Comparison of ENCODE assay signal across 23 cellular contexts in genomic region chr2:125004091-125004800, GRCh38.
DNase-seq lines count a peak whose midpoint lies in the region; ATAC-seq, FAIRE-seq and TF ChIP-seq lines count a peak whose summit lies in the region.
"Had no signal": no experiment of that assay in that cellular context is flagged by ENCODE, and none has a peak within 500 bp of the region (broad histone marks: within the 10 kb centered on the region; RNA-seq: fewer than 3 reads in every experiment).

No MANE protein-coding gene starts in this region.

- H4K20me1 ChIP-seq in astrocyte (ENCODE audit: insufficient read depth, low read length): no peaks in the 10 kb centered on the region
- H4K20me1 ChIP-seq: BLaER1 had no signal

- peak overlapping the region; percentile 62 for H3K4me2 ChIP-seq in astrocyte (ENCODE audit: low read length)
- H3K4me2 ChIP-seq: BLaER1 had no signal

- peak overlapping the region; percentile 42 for H3K27ac ChIP-seq in astrocyte (ENCODE audit: low read depth, low read length)
- H3K27ac ChIP-seq: BLaER1, SJSA1 had no signal

- no peaks in the 10 kb centered on the region for H3K27me3 ChIP-seq in astrocyte (ENCODE audit: insufficient read depth, low read length)
- H3K27me3 ChIP-seq: BLaER1, SJSA1 had no signal

- no peak for FAIRE-seq in RCC 7860 (lab: Jason Lieb, UNC)
- FAIRE-seq in astrocyte (lab: Jason Lieb, UNC): no peak
- FAIRE-seq: GM12878, H54 had no signal

- H3K9me3 ChIP-seq in astrocyte (ENCODE audit: insufficient read depth, low read depth, low read length): no peaks in the 10 kb centered on the region
- H3K9me3 ChIP-seq: BLaER1 had no signal

- peak overlapping the region; percentile 6 for H2AFZ ChIP-seq in astrocyte (ENCODE audit: low read depth, low read length)

- no peaks in the 10 kb centered on the region for H3K36me3 Mint-ChIP-seq in astrocyte (ENCODE audit: low read depth, unreplicated experiment)
- H3K36me3 Mint-ChIP-seq in activated CD8-positive, alpha-beta memory T cell treated with anti-CD3 and anti-CD28 coated beads, Interleukin-2, amount 10 ng/mL, durations not matched to agents 7 days and 5 days: no peaks in the 10 kb centered on the region

- no peaks in the 10 kb centered on the region for H3K27me3 Mint-ChIP-seq in astrocyte (ENCODE audit: low read depth, unreplicated experiment)
- H3K27me3 Mint-ChIP-seq in activated CD8-positive, alpha-beta memory T cell treated with anti-CD3 and anti-CD28 coated beads, Interleukin-2, amount 10 ng/mL, durations not matched to agents 7 days and 5 days: no peaks in the 10 kb centered on the region
- H3K27me3 Mint-ChIP-seq: CD4-positive, alpha-beta T cell had no signal

- no peak overlapping the region for H3K4me3 Mint-ChIP-seq in astrocyte (ENCODE audit: unreplicated experiment)
- no peak overlapping the region for H3K4me3 Mint-ChIP-seq in activated CD8-positive, alpha-beta memory T cell treated with anti-CD3 and anti-CD28 coated beads, Interleukin-2, amount 10 ng/mL, durations not matched to agents 7 days and 5 days
- H3K4me3 Mint-ChIP-seq: CD4-positive, alpha-beta T cell had no signal

- H3K4me1 Mint-ChIP-seq in astrocyte (ENCODE audit: low read depth, unreplicated experiment): peaks cover 9% of the 10 kb centered on the region
- H3K4me1 Mint-ChIP-seq in activated CD8-positive, alpha-beta memory T cell treated with anti-CD3 and anti-CD28 coated beads, Interleukin-2, amount 10 ng/mL, durations not matched to agents 7 days and 5 days: no peaks in the 10 kb centered on the region

- H3K9me3 Mint-ChIP-seq in astrocyte (ENCODE audit: unreplicated experiment): no peaks in the 10 kb centered on the region
- H3K9me3 Mint-ChIP-seq in activated CD8-positive, alpha-beta memory T cell treated with anti-CD3 and anti-CD28 coated beads, Interleukin-2, amount 10 ng/mL, durations not matched to agents 7 days and 5 days (ENCODE audit: low read depth): peaks cover 2% of the 10 kb centered on the region

- H3K9ac ChIP-seq in astrocyte (ENCODE audit: low read length): peak overlapping the region; percentile 19
- H3K9ac ChIP-seq: BLaER1 had no signal

- H3K4me3 ChIP-seq in astrocyte (ENCODE audit: insufficient read depth, low read depth, low read length): no peak overlapping the region
- H3K4me3 ChIP-seq: BLaER1, GM12878, SJSA1 had no signal

- ATAC-seq in activated CD8-positive, alpha-beta memory T cell treated with anti-CD3 and anti-CD28 coated beads, Interleukin-2, amount 10 ng/mL, durations not matched to agents 7 days and 5 days: no peak
- ATAC-seq in GM19351 (IDR thresholded peaks at IDR 0.05; ENCODE audit: unreplicated experiment): no peak
- ATAC-seq: GM12878, Right ventricle myocardium inferior had no signal

- H3K36me3 ChIP-seq in astrocyte (ENCODE audit: insufficient read depth, low read length): no peaks in the 10 kb centered on the region
- H3K36me3 ChIP-seq: BLaER1, SJSA1 had no signal

- H3K79me2 ChIP-seq in astrocyte (ENCODE audit: insufficient read depth, low read length): no peaks in the 10 kb centered on the region

- H3K27ac Mint-ChIP-seq in astrocyte (ENCODE audit: unreplicated experiment): no peak overlapping the region
- H3K27ac Mint-ChIP-seq in activated CD8-positive, alpha-beta memory T cell treated with anti-CD3 and anti-CD28 coated beads, Interleukin-2, amount 10 ng/mL, durations not matched to agents 7 days and 5 days: no peak overlapping the region
- H3K27ac Mint-ChIP-seq: CD4-positive, alpha-beta T cell had no signal

- DNase-seq in RCC 7860 (ENCODE audit: low spot score) (peak; percentile 38), astrocyte (ENCODE audit: low read depth) (peak; percentile 28), kidney tubule cell (ENCODE audit: low spot score) (peak; percentile 71), NCI-H2081 (lab: John Stamatoyannopoulos, UW) (no peak), anterior cingulate cortex (lab: John Stamatoyannopoulos, UW) (no peak)
- no peak for DNase-seq in activated CD8-positive, alpha-beta memory T cell treated with anti-CD3 and anti-CD28 coated beads, Interleukin-2, amount 10 ng/mL, durations not matched to agents 7 days and 5 days
- DNase-seq: CD4-positive, alpha-beta T cell; COR-L47; DMS 273 treated with DMSO at 0.1 percent for 48 hours; DMS79 treated with DMSO at 0.1 percent for 48 hours; Kasumi-1; NCI-H1092; NCI-H1436; NCI-H187 treated with DMSO at 0.1 percent for 48 hours; NCI-H2227 treated with DMSO at 0.1 percent for 48 hours; NCI-H510A; NCI-H748 treated with DMSO at 0.1 percent for 48 hours had no signal

- TF ChIP-seq CTCF in astrocyte (IDR thresholded peaks at IDR 0.05; ENCODE audit: insufficient read depth, low read depth, low read length): no peak

- peaks cover 11% of the 10 kb centered on the region for H3K4me1 ChIP-seq in astrocyte (ENCODE audit: insufficient read depth, low read length)
- H3K4me1 ChIP-seq: BLaER1, SJSA1 had no signal

- CTCF ChIA-PET in activated CD8-positive, alpha-beta memory T cell treated with anti-CD3 and anti-CD28 coated beads, Interleukin-2, amount 10 ng/mL, durations not matched to agents 7 days and 5 days (lab: Charles Lee): no interaction called here

Comparison
In these comparisons a context has a peak if more than half of its experiments do, and no peak if none do; other contexts are left out.
1. DNase-seq: peak in RCC 7860 (single experiment), astrocyte (single experiment) and kidney tubule cell (single experiment); none in NCI-H2081 (0 of 2), anterior cingulate cortex (0 of 58) and activated CD8-positive, alpha-beta memory T cell treated with anti-CD3 and anti-CD28 coated beads, Interleukin-2, amount 10 ng/mL, durations not matched to agents 7 days and 5 days (single experiment).